1 cellular context compared by ENCODE assay signal in the genomic region with DNA sequence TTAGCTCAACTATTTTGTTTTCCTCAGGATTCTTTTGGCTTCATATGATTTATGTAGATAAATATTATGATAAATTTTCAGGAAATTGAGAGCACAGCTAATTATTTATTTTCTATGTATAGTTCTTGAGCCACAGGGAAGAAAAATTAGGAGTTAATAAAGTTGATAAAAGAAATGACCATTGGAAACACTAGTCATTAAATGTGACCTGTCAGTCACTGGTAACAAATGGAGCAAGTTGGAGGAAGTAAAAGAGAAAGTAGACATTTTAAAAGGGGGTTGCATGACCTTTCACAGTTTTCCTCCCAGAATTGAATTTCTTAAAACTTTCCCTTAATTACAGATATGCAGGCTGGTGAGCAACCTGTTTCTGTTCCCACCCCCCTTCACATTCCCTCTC.
TF ChIP-seq lines count a peak whose summit lies in the region.

No MANE protein-coding gene starts in this region.

TF ChIP-seq in GM12878, 131 proteins besides CTCF, POLR2A, EP300 and RAD21:
- no peak for TF ChIP-seq HDGF (IDR thresholded peaks at IDR 0.05)
- TF ChIP-seq, protein P1, sequence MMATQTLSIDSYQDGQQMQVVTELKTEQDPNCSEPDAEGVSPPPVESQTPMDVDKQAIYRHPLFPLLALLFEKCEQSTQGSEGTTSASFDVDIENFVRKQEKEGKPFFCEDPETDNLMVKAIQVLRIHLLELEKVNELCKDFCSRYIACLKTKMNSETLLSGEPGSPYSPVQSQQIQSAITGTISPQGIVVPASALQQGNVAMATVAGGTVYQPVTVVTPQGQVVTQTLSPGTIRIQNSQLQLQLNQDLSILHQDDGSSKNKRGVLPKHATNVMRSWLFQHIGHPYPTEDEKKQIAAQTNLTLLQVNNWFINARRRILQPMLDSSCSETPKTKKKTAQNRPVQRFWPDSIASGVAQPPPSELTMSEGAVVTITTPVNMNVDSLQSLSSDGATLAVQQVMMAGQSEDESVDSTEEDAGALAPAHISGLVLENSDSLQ (IDR thresholded peaks at IDR 0.05): peak; percentile 69
- TF ChIP-seq, protein P2, sequence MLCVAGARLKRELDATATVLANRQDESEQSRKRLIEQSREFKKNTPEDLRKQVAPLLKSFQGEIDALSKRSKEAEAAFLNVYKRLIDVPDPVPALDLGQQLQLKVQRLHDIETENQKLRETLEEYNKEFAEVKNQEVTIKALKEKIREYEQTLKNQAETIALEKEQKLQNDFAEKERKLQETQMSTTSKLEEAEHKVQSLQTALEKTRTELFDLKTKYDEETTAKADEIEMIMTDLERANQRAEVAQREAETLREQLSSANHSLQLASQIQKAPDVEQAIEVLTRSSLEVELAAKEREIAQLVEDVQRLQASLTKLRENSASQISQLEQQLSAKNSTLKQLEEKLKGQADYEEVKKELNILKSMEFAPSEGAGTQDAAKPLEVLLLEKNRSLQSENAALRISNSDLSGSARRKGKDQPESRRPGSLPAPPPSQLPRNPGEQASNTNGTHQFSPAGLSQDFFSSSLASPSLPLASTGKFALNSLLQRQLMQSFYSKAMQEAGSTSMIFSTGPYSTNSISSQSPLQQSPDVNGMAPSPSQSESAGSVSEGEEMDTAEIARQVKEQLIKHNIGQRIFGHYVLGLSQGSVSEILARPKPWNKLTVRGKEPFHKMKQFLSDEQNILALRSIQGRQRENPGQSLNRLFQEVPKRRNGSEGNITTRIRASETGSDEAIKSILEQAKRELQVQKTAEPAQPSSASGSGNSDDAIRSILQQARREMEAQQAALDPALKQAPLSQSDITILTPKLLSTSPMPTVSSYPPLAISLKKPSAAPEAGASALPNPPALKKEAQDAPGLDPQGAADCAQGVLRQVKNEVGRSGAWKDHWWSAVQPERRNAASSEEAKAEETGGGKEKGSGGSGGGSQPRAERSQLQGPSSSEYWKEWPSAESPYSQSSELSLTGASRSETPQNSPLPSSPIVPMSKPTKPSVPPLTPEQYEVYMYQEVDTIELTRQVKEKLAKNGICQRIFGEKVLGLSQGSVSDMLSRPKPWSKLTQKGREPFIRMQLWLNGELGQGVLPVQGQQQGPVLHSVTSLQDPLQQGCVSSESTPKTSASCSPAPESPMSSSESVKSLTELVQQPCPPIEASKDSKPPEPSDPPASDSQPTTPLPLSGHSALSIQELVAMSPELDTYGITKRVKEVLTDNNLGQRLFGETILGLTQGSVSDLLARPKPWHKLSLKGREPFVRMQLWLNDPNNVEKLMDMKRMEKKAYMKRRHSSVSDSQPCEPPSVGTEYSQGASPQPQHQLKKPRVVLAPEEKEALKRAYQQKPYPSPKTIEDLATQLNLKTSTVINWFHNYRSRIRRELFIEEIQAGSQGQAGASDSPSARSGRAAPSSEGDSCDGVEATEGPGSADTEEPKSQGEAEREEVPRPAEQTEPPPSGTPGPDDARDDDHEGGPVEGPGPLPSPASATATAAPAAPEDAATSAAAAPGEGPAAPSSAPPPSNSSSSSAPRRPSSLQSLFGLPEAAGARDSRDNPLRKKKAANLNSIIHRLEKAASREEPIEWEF (IDR thresholded peaks at IDR 0.05; ENCODE audit: insufficient replicate concordance, low read depth, low read length): no peak
